1 cellular context compared by ENCODE assay signal in the genomic region with DNA sequence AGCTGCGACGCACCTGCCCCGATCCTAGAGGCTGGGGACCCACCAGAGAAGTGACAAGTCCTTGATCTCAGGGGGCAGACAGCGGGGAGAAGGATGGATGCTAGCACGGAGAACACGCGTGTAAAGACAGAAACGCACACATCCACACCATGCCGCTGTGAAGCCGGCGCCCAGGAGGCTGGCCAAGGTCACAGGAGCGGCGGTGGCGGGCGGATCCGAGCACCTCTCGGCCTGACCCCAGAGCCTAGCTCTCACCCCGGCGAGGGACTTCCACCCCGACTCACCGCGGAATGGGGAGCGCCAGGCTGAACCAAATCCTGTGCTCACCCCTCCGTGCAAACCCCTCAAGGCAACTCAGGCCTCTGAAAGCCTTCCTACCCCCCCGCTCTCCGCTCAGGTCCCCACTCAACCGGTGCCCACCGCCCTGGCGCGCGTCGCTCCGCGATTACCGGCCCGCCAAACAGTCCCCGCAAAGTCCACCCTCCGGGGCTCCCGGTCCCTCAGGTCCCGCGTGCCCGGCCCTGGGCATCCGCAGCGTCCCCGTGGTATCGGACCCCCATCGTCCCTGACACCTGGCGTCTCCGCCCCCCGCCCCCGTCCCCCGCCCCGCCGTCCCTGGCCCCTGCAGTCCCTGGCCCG.
TF ChIP-seq lines count a peak whose summit lies in the region.

No MANE protein-coding gene starts in this region.

TF ChIP-seq in HepG2, 621 proteins besides CTCF, POLR2A, EP300 and RAD21 (continued from another document and continues in another):
- TF ChIP-seq, protein P1, sequence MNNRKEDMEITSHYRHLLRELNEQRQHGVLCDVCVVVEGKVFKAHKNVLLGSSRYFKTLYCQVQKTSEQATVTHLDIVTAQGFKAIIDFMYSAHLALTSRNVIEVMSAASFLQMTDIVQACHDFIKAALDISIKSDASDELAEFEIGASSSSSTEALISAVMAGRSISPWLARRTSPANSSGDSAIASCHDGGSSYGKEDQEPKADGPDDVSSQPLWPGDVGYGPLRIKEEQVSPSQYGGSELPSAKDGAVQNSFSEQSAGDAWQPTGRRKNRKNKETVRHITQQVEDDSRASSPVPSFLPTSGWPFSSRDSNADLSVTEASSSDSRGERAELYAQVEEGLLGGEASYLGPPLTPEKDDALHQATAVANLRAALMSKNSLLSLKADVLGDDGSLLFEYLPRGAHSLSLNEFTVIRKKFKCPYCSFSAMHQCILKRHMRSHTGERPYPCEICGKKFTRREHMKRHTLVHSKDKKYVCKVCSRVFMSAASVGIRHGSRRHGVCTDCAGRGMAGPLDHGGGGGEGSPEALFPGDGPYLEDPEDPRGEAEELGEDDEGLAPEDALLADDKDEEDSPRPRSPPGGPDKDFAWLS (CRISPR knock-in tag; IDR thresholded peaks at IDR 0.05; ENCODE audit: borderline replicate concordance), result no peak
- TF ChIP-seq SP4 (CRISPR knock-in tag; IDR thresholded peaks at IDR 0.05), result 0 out of 2 replicates have a peak, but pooled peaks have one; percentile 42
- TF ChIP-seq ARNTL (CRISPR knock-in tag; IDR thresholded peaks at IDR 0.05), result 0 out of 2 replicates have a peak, but pooled peaks have one; percentile 19
- TF ChIP-seq HIVEP1 (CRISPR knock-in tag; IDR thresholded peaks at IDR 0.05), result 0 out of 2 replicates have a peak, but pooled peaks have one; percentile 26
- TF ChIP-seq, protein P2, sequence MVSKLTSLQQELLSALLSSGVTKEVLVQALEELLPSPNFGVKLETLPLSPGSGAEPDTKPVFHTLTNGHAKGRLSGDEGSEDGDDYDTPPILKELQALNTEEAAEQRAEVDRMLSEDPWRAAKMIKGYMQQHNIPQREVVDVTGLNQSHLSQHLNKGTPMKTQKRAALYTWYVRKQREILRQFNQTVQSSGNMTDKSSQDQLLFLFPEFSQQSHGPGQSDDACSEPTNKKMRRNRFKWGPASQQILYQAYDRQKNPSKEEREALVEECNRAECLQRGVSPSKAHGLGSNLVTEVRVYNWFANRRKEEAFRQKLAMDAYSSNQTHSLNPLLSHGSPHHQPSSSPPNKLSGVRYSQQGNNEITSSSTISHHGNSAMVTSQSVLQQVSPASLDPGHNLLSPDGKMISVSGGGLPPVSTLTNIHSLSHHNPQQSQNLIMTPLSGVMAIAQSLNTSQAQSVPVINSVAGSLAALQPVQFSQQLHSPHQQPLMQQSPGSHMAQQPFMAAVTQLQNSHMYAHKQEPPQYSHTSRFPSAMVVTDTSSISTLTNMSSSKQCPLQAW (CRISPR knock-in tag; IDR thresholded peaks at IDR 0.05), result no peak
- TF ChIP-seq ISL2 (CRISPR knock-in tag; IDR thresholded peaks at IDR 0.05), result no peak
- TF ChIP-seq ZNF761 (CRISPR knock-in tag; conservative IDR thresholded peaks at IDR 0.05), result no peak
- peak; percentile 51; the same call in 1 of the 2 replicates for TF ChIP-seq ZBTB4 (CRISPR knock-in tag; IDR thresholded peaks at IDR 0.05; ENCODE audit: borderline replicate concordance)
- TF ChIP-seq ZNF687 (CRISPR knock-in tag; IDR thresholded peaks at IDR 0.05), result peak; percentile 71
- TF ChIP-seq RERE (CRISPR knock-in tag; IDR thresholded peaks at IDR 0.05; ENCODE audit: low read depth), result no peak
- TF ChIP-seq, protein P3, sequence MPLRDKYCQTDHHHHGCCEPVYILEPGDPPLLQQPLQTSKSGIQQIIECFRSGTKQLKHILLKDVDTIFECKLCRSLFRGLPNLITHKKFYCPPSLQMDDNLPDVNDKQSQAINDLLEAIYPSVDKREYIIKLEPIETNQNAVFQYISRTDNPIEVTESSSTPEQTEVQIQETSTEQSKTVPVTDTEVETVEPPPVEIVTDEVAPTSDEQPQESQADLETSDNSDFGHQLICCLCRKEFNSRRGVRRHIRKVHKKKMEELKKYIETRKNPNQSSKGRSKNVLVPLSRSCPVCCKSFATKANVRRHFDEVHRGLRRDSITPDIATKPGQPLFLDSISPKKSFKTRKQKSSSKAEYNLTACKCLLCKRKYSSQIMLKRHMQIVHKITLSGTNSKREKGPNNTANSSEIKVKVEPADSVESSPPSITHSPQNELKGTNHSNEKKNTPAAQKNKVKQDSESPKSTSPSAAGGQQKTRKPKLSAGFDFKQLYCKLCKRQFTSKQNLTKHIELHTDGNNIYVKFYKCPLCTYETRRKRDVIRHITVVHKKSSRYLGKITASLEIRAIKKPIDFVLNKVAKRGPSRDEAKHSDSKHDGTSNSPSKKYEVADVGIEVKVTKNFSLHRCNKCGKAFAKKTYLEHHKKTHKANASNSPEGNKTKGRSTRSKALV (CRISPR knock-in tag; IDR thresholded peaks at IDR 0.05), result peak; percentile 55; the same call in 1 of the 2 replicates
- peak; percentile 40; the same call in 1 of the 2 replicates for TF ChIP-seq ZBTB7B (CRISPR knock-in tag; IDR thresholded peaks at IDR 0.05)
- TF ChIP-seq KDM2A (CRISPR knock-in tag; IDR thresholded peaks at IDR 0.05; ENCODE audit: borderline replicate concordance, low read depth), result 0 out of 2 replicates have a peak, but pooled peaks have one; percentile 58
- peak; percentile 32; the same call in 1 of the 2 replicates for TF ChIP-seq MYC (CRISPR knock-in tag; IDR thresholded peaks at IDR 0.05; ENCODE audit: borderline replicate concordance)
- TF ChIP-seq, protein P4, sequence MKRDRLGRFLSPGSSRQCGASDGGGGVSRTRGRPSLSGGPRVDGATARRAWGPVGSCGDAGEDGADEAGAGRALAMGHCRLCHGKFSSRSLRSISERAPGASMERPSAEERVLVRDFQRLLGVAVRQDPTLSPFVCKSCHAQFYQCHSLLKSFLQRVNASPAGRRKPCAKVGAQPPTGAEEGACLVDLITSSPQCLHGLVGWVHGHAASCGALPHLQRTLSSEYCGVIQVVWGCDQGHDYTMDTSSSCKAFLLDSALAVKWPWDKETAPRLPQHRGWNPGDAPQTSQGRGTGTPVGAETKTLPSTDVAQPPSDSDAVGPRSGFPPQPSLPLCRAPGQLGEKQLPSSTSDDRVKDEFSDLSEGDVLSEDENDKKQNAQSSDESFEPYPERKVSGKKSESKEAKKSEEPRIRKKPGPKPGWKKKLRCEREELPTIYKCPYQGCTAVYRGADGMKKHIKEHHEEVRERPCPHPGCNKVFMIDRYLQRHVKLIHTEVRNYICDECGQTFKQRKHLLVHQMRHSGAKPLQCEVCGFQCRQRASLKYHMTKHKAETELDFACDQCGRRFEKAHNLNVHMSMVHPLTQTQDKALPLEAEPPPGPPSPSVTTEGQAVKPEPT (CRISPR knock-in tag; IDR thresholded peaks at IDR 0.05; ENCODE audit: low read depth), result peak; percentile 37; the same call in 1 of the 2 replicates
- TF ChIP-seq SALL1 (CRISPR knock-in tag; IDR thresholded peaks at IDR 0.05), result no peak
- TF ChIP-seq HDAC2 (CRISPR knock-in tag; IDR thresholded peaks at IDR 0.05), result peak; percentile 36; the same call in 1 of the 2 replicates
- peak; percentile 19; the same call in 1 of the 2 replicates for TF ChIP-seq PHF21A (CRISPR knock-in tag; IDR thresholded peaks at IDR 0.05)
- TF ChIP-seq DNMT3B (CRISPR knock-in tag; conservative IDR thresholded peaks at IDR 0.05), result no peak
- no peak for TF ChIP-seq SOX6 (IDR thresholded peaks at IDR 0.05)
- peak; percentile 20; the same call in 1 of the 2 replicates for TF ChIP-seq SOX6 (CRISPR knock-in tag; IDR thresholded peaks at IDR 0.05)
- TF ChIP-seq TBP (CRISPR knock-in tag; IDR thresholded peaks at IDR 0.05), result no peak
- TF ChIP-seq, protein P5, sequence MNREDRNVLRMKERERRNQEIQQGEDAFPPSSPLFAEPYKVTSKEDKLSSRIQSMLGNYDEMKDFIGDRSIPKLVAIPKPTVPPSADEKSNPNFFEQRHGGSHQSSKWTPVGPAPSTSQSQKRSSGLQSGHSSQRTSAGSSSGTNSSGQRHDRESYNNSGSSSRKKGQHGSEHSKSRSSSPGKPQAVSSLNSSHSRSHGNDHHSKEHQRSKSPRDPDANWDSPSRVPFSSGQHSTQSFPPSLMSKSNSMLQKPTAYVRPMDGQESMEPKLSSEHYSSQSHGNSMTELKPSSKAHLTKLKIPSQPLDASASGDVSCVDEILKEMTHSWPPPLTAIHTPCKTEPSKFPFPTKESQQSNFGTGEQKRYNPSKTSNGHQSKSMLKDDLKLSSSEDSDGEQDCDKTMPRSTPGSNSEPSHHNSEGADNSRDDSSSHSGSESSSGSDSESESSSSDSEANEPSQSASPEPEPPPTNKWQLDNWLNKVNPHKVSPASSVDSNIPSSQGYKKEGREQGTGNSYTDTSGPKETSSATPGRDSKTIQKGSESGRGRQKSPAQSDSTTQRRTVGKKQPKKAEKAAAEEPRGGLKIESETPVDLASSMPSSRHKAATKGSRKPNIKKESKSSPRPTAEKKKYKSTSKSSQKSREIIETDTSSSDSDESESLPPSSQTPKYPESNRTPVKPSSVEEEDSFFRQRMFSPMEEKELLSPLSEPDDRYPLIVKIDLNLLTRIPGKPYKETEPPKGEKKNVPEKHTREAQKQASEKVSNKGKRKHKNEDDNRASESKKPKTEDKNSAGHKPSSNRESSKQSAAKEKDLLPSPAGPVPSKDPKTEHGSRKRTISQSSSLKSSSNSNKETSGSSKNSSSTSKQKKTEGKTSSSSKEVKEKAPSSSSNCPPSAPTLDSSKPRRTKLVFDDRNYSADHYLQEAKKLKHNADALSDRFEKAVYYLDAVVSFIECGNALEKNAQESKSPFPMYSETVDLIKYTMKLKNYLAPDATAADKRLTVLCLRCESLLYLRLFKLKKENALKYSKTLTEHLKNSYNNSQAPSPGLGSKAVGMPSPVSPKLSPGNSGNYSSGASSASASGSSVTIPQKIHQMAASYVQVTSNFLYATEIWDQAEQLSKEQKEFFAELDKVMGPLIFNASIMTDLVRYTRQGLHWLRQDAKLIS (CRISPR knock-in tag; IDR thresholded peaks at IDR 0.05), result no peak
